2 cellular contexts compared by ENCODE assay signal in genomic region chr1:12810691-12811408, GRCh38.
TF ChIP-seq lines count a peak whose summit lies in the region.

No MANE protein-coding gene starts in this region.

TF ChIP-seq in HCT116, 20 proteins besides CTCF, POLR2A, EP300 and RAD21:
- TF ChIP-seq CEBPB (IDR thresholded peaks at IDR 0.05; ENCODE audit: low read depth) (no peak), YY1 (IDR thresholded peaks at IDR 0.05; ENCODE audit: extremely low read depth, insufficient replicate concordance, low read depth, low read length) (no peak), CBX3 (IDR thresholded peaks at IDR 0.05; ENCODE audit: low read depth) (no peak), JUND (IDR thresholded peaks at IDR 0.05) (no peak), SP1 (IDR thresholded peaks at IDR 0.05; ENCODE audit: low read depth) (no peak), FOSL1 (IDR thresholded peaks at IDR 0.05; ENCODE audit: low read depth) (no peak), ZFX (IDR thresholded peaks at IDR 0.05) (no peak), ZNF274 (IDR thresholded peaks at IDR 0.05; ENCODE audit: low read depth, low read length) (no peak), SRF (IDR thresholded peaks at IDR 0.05; ENCODE audit: low read depth) (no peak), ZBTB33 (IDR thresholded peaks at IDR 0.05; ENCODE audit: extremely low read depth, insufficient replicate concordance, low read length) (no peak)
- TF ChIP-seq, protein P1, sequence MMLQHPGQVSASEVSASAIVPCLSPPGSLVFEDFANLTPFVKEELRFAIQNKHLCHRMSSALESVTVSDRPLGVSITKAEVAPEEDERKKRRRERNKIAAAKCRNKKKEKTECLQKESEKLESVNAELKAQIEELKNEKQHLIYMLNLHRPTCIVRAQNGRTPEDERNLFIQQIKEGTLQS (IDR thresholded peaks at IDR 0.05) = no peak
TF ChIP-seq in HCT116: peak in this region for 0.

TF ChIP-seq in SK-N-SH, 30 proteins besides CTCF, POLR2A, EP300 and RAD21:
- no peak for TF ChIP-seq MXI1 (IDR thresholded peaks at IDR 0.05; ENCODE audit: low read depth, low read length)
- TF ChIP-seq RXRA (IDR thresholded peaks at IDR 0.05; ENCODE audit: borderline replicate concordance, low read depth) = no peak
- TF ChIP-seq CHD2 (IDR thresholded peaks at IDR 0.05; ENCODE audit: low read length, partially characterized antibody) = no peak
- TF ChIP-seq TEAD4 (IDR thresholded peaks at IDR 0.05; ENCODE audit: borderline replicate concordance, insufficient read depth) = peak; percentile 38
- no peak for TF ChIP-seq MEF2A (IDR thresholded peaks at IDR 0.05; ENCODE audit: borderline replicate concordance, low read depth)
- no peak for TF ChIP-seq RCOR1 (IDR thresholded peaks at IDR 0.05; ENCODE audit: low read length)
- no peak for TF ChIP-seq ELF1 (IDR thresholded peaks at IDR 0.05)
- peak; percentile 46; the same call in 1 of the 2 replicates for TF ChIP-seq TCF12 (IDR thresholded peaks at IDR 0.05)
- no peak for TF ChIP-seq ZBTB33 (IDR thresholded peaks at IDR 0.05; ENCODE audit: borderline replicate concordance, low read depth)
- no peak for TF ChIP-seq TAF1 (IDR thresholded peaks at IDR 0.05; ENCODE audit: borderline replicate concordance, low read depth, low read length)
- TF ChIP-seq FOSL2 (IDR thresholded peaks at IDR 0.05; ENCODE audit: borderline replicate concordance, low read depth) = peak; percentile 62; the same call in 1 of the 2 replicates
- no peak for TF ChIP-seq USF2 (IDR thresholded peaks at IDR 0.05; ENCODE audit: borderline replicate concordance, low read depth, low read length)
- TF ChIP-seq, protein P2, sequence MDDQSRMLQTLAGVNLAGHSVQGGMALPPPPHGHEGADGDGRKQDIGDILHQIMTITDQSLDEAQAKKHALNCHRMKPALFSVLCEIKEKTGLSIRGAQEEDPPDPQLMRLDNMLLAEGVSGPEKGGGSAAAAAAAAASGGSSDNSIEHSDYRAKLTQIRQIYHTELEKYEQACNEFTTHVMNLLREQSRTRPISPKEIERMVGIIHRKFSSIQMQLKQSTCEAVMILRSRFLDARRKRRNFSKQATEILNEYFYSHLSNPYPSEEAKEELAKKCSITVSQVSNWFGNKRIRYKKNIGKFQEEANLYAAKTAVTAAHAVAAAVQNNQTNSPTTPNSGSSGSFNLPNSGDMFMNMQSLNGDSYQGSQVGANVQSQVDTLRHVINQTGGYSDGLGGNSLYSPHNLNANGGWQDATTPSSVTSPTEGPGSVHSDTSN (IDR thresholded peaks at IDR 0.05) = no peak
- TF ChIP-seq FOXJ3 (CRISPR knock-in tag; IDR thresholded peaks at IDR 0.05) = no peak
- TF ChIP-seq, protein P3, sequence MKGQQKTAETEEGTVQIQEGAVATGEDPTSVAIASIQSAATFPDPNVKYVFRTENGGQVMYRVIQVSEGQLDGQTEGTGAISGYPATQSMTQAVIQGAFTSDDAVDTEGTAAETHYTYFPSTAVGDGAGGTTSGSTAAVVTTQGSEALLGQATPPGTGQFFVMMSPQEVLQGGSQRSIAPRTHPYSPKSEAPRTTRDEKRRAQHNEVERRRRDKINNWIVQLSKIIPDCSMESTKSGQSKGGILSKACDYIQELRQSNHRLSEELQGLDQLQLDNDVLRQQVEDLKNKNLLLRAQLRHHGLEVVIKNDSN (IDR thresholded peaks at IDR 0.05; ENCODE audit: borderline replicate concordance, low read depth) = no peak
- no peak for TF ChIP-seq IRF3 (IDR thresholded peaks at IDR 0.05; ENCODE audit: low read depth, low read length)
- peak; percentile 39 for TF ChIP-seq JUND (IDR thresholded peaks at IDR 0.05)
- no peak for TF ChIP-seq EZH2phosphoT487 (IDR thresholded peaks at IDR 0.05; ENCODE audit: borderline replicate concordance, low read depth)
- TF ChIP-seq RFX5 (IDR thresholded peaks at IDR 0.05; ENCODE audit: low read length) = no peak
